ENCODE assay signal across 8 cellular contexts in genomic region chr2:58428286-58428552, GRCh38.
DNase-seq lines count a peak whose midpoint lies in the region; ATAC-seq and TF ChIP-seq lines count a peak whose summit lies in the region.

No MANE protein-coding gene starts in this region.

- TF ChIP-seq CTCF in natural killer cell (IDR thresholded peaks at IDR 0.05), result no peak
- no peak for TF ChIP-seq CTCF in lung (IDR thresholded peaks at IDR 0.05; ENCODE audit: control extremely low read depth, extremely low read depth)

- H3K27ac Mint-ChIP-seq in natural killer cell treated with Interleukin-12 subunit alpha and Interleukin-12 subunit beta and Interleukin-15 and Interleukin-18, amount 100 ng/mL, for 72 hours, result no peak overlapping the region
- H3K27ac Mint-ChIP-seq in natural killer cell, result no peak overlapping the region
- no peak overlapping the region for H3K27ac Mint-ChIP-seq in effector memory CD8-positive, alpha-beta T cell

- H3K9me3 ChIP-seq in lung (ENCODE audit: control insufficient read depth in 2 of 2, insufficient read depth in 1 of 2, low read length in 1 of 2), result no peaks in the 10 kb centered on the region

- no peaks in the 10 kb centered on the region for H3K36me3 ChIP-seq in lung (ENCODE audit: control insufficient read depth in 2 of 2, insufficient read depth in 2 of 2, low read length in 2 of 2)

- no peaks in the 10 kb centered on the region for H3K9me3 Mint-ChIP-seq in natural killer cell treated with Interleukin-12 subunit alpha and Interleukin-12 subunit beta and Interleukin-15 and Interleukin-18, amount 100 ng/mL, for 72 hours
- peaks cover 0 to 2% of the 10 kb centered on the region in 2 donors for H3K9me3 Mint-ChIP-seq in natural killer cell
- peaks cover 0 to 2% of the 10 kb centered on the region in 2 donors for H3K9me3 Mint-ChIP-seq in effector memory CD8-positive, alpha-beta T cell

- intact Hi-C loops in natural killer cell (cut with micrococcal nuclease), result no loop called here

- H3K27me3 ChIP-seq in lung (ENCODE audit: control insufficient read depth, insufficient read depth), result no peaks in the 10 kb centered on the region

- ATAC-seq in natural killer cell treated with Interleukin-12 subunit alpha and Interleukin-12 subunit beta and Interleukin-15 and Interleukin-18, amount 100 ng/mL, for 72 hours, result no peak
- ATAC-seq in natural killer cell, result no peak
- no peak for ATAC-seq in lung (ENCODE audit: insufficient read depth, low FRiP score)
- ATAC-seq in effector memory CD8-positive, alpha-beta T cell (replicated peaks), result no peak

- WGBS in lung, 2 donors, result 0 to 1% methylated on average over 21 to 37 of the region's 37 CpGs

- H3K27me3 Mint-ChIP-seq in natural killer cell treated with Interleukin-12 subunit alpha and Interleukin-12 subunit beta and Interleukin-15 and Interleukin-18, amount 100 ng/mL, for 72 hours, result peaks cover 21 to 42% of the 10 kb centered on the region in 2 donors
- H3K27me3 Mint-ChIP-seq in natural killer cell (ENCODE audit: low read depth in 2 of 2), result peaks cover 22 to 48% of the 10 kb centered on the region in 2 donors
- H3K27me3 Mint-ChIP-seq in effector memory CD8-positive, alpha-beta T cell, result peaks cover 36 to 51% of the 10 kb centered on the region in 2 donors

- H3K4me1 ChIP-seq in lung (ENCODE audit: control insufficient read depth in 2 of 2, insufficient read depth in 2 of 2, low read length in 2 of 2), result peaks cover 3 to 8% of the 10 kb centered on the region in 2 donors

- H3K36me3 Mint-ChIP-seq in natural killer cell treated with Interleukin-12 subunit alpha and Interleukin-12 subunit beta and Interleukin-15 and Interleukin-18, amount 100 ng/mL, for 72 hours, result no peaks in the 10 kb centered on the region
- no peaks in the 10 kb centered on the region for H3K36me3 Mint-ChIP-seq in natural killer cell
- H3K36me3 Mint-ChIP-seq in effector memory CD8-positive, alpha-beta T cell (ENCODE audit: insufficient read depth), result no peaks in the 10 kb centered on the region

- H3K4me3 Mint-ChIP-seq in natural killer cell treated with Interleukin-12 subunit alpha and Interleukin-12 subunit beta and Interleukin-15 and Interleukin-18, amount 100 ng/mL, for 72 hours, result peak overlapping the region; percentile 12
- H3K4me3 Mint-ChIP-seq in natural killer cell, result no peak overlapping the region
- peak overlapping the region in 1 of 2 donors; percentile 3 for H3K4me3 Mint-ChIP-seq in effector memory CD8-positive, alpha-beta T cell

- H3K4me3 ChIP-seq in lung, result peak overlapping the region; percentile 48

- H3K27ac ChIP-seq in angular gyrus (ENCODE audit: low read depth, low read length) (peak overlapping the region; percentile 92), lung (ENCODE audit: low read depth in 1 of 2, low read length in 1 of 2) (no peak overlapping the region)

- peaks cover 0 to 2% of the 10 kb centered on the region in 2 donors for H3K4me1 Mint-ChIP-seq in natural killer cell treated with Interleukin-12 subunit alpha and Interleukin-12 subunit beta and Interleukin-15 and Interleukin-18, amount 100 ng/mL, for 72 hours (ENCODE audit: low read depth in 2 of 2)
- H3K4me1 Mint-ChIP-seq in natural killer cell, result no peaks in the 10 kb centered on the region
- peaks cover 0 to 6% of the 10 kb centered on the region in 2 donors for H3K4me1 Mint-ChIP-seq in effector memory CD8-positive, alpha-beta T cell (ENCODE audit: low read depth in 2 of 2)

- no peak for DNase-seq in natural killer cell treated with Interleukin-12 subunit alpha and Interleukin-12 subunit beta and Interleukin-15 and Interleukin-18, amount 100 ng/mL, for 72 hours (ENCODE audit: low spot score)
- DNase-seq in natural killer cell, result no peak
- peak; percentile 77 to 91 (median 87) for DNase-seq in NCI-H1417 (lab: John Stamatoyannopoulos, UW)
- DNase-seq in lung (ENCODE audit: low spot score), result no peak
- no peak for DNase-seq in effector memory CD8-positive, alpha-beta T cell
- no peak for DNase-seq in cerebellar nuclear complex (lab: John Stamatoyannopoulos, UW)
- no peak for DNase-seq in stimulated activated CD4-positive, alpha-beta T cell treated with anti-CD3 and anti-CD28 coated beads, Interleukin-4, amount 100 ng/mL, for 4 hours

Comparison
In these comparisons a context has a peak if more than half of its experiments do, and no peak if none do; other contexts are left out.
1. DNase-seq: peak in NCI-H1417 (3 of 3); none in natural killer cell treated with Interleukin-12 subunit alpha and Interleukin-12 subunit beta and Interleukin-15 and Interleukin-18, amount 100 ng/mL, for 72 hours (single experiment), natural killer cell (single experiment), lung (single experiment), effector memory CD8-positive, alpha-beta T cell (0 of 3), cerebellar nuclear complex (0 of 2) and stimulated activated CD4-positive, alpha-beta T cell treated with anti-CD3 and anti-CD28 coated beads, Interleukin-4, amount 100 ng/mL, for 4 hours (0 of 2).